In the genomic region with DNA sequence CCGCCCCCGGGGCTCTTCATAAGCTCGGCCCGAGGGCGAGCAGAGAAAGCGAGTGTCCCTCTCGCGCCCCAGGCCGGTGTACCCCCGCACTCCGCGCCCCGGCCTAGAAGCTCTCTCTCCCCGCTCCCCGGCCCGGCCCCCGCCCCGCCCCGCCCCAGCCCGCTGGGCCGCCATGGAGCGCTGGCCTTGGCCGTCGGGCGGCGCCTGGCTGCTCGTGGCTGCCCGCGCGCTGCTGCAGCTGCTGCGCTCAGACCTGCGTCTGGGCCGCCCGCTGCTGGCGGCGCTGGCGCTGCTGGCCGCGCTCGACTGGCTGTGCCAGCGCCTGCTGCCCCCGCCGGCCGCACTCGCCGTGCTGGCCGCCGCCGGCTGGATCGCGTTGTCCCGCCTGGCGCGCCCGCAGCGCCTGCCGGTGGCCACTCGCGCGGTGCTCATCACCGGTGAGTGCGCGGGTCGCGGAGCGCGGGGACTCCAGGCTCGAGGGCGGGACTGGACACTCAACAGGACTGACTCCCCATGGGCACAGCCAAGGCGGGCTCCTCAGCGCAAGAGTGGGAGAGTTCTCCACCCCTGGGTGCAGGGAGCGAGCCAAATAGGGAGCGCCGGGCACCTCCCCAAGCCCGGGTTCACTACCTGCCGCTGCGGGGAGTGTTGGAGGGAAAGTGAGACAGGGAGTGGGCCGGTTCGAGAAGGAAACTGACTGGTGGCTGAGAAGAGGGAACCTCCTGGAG, we compare ENCODE assay signal across 9 cellular contexts. TPM values are rescaled to one million over a fixed set of nuclear protein-coding genes. Genes with fewer than 3 reads are reported as not detected.
DNase-seq lines count a peak whose midpoint lies in the region; ATAC-seq and TF ChIP-seq lines count a peak whose summit lies in the region.
"Had no signal": no experiment of that assay in that cellular context is flagged by ENCODE, and none has a peak within 500 bp of the region (broad histone marks: within the 10 kb centered on the region; RNA-seq: fewer than 3 reads in every experiment).

A gene (plus strand): TSS at position 45 of the 728 bp plus-strand sequence. CDS start 128 bp downstream, at position 173.

- H3K27ac Mint-ChIP-seq in endothelial cell (ENCODE audit: unreplicated experiment) = no peak within 1 kb of the TSS

- peaks cover 43% of the 10 kb centered on the region for H3K4me1 ChIP-seq in HUES6 (ENCODE audit: control insufficient read depth, insufficient read depth, low read length)
- peaks cover 4% of the 10 kb centered on the region for H3K4me1 ChIP-seq in mesodermal cell (ENCODE audit: control insufficient read depth, insufficient read depth, low read length, poor library complexity, severe bottlenecking)
- peaks cover 56 to 81% of the 10 kb centered on the region in 2 donors for H3K4me1 ChIP-seq in thyroid gland

- peak in 1 of 2 donors; percentile 64 for TF ChIP-seq POLR2A in thyroid gland (IDR thresholded peaks at IDR 0.05)

- peaks cover 24% of the 10 kb centered on the region for H3K27me3 Mint-ChIP-seq in endothelial cell (ENCODE audit: unreplicated experiment)

- H3K9me3 Mint-ChIP-seq in endothelial cell (ENCODE audit: unreplicated experiment) = no peaks in the 10 kb centered on the region

- peak within 1 kb of the TSS; percentile 77 for H3K4me3 Mint-ChIP-seq in endothelial cell (ENCODE audit: unreplicated experiment)

- H3K36me3 Mint-ChIP-seq in endothelial cell (ENCODE audit: low read depth, unreplicated experiment) = peaks cover 3% of the 10 kb centered on the region

- H3K27ac ChIP-seq in HUES6 (ENCODE audit: low read depth, low read length) = no peak within 1 kb of the TSS
- no peak within 1 kb of the TSS for H3K27ac ChIP-seq in mesodermal cell (ENCODE audit: low read depth, low read length, severe bottlenecking)
- H3K27ac ChIP-seq in thyroid gland = peak within 1 kb of the TSS; percentile 87 to 91 (median 90)

- WGBS in mesodermal cell (ENCODE audit: insufficient coverage in 2 of 2), 2 experiments = 1 to 3% methylated on average over 47 to 58 of the region's 79 CpGs
- 1 to 3% methylated on average over 9 to 12 of the region's 79 CpGs for WGBS in thyroid gland, 2 donors

- peaks cover 28% of the 10 kb centered on the region for H3K4me1 Mint-ChIP-seq in endothelial cell (ENCODE audit: unreplicated experiment)

- H3K4me3 ChIP-seq in HUES6 (ENCODE audit: low read depth, low read length) (peak within 1 kb of the TSS; percentile 71), WI38 (ENCODE audit: low read depth, low read length) (peak within 1 kb of the TSS; percentile 33), mesodermal cell (ENCODE audit: extremely low read depth, insufficient read depth, low read length, poor library complexity, severe bottlenecking) (peak within 1 kb of the TSS; percentile 25), thyroid gland (replicated peaks in 1 of 3) (peak within 1 kb of the TSS in 1 of 3 donors; percentile 40)

- TF ChIP-seq CTCF in WI38 (IDR thresholded peaks at IDR 0.05; ENCODE audit: low read depth, low read length) = no peak
- no peak for TF ChIP-seq CTCF in endothelial cell (IDR thresholded peaks at IDR 0.05; ENCODE audit: unreplicated experiment)
- peak in 1 of 6 experiments; percentile 35 for TF ChIP-seq CTCF in thyroid gland (IDR thresholded peaks at IDR 0.05)

- peak; percentile 86 for DNase-seq in COR-L47 (lab: John Stamatoyannopoulos, UW)
- peak; percentile 54 for DNase-seq in endothelial cell (ENCODE audit: low spot score)
- peak; percentile 79 to 82 for DNase-seq in thyroid gland
- DNase-seq in dedifferentiated amniotic fluid mesenchymal stem cell (ENCODE audit: extremely low spot score) = no peak

- peaks cover 4% of the 10 kb centered on the region; the same call in 1 of the 2 replicates for H3K36me3 ChIP-seq in HUES6 (ENCODE audit: control insufficient read depth, insufficient read depth, low read length)
- no peaks in the 10 kb centered on the region for H3K36me3 ChIP-seq in mesodermal cell (ENCODE audit: control insufficient read depth, insufficient read depth, low read length)
- H3K36me3 ChIP-seq in thyroid gland = no peaks in the 10 kb centered on the region

- H3K9ac ChIP-seq in HUES6 (ENCODE audit: low read length) = peak within 1 kb of the TSS; percentile 47

- H3K27me3 ChIP-seq in HUES6 (ENCODE audit: control insufficient read depth, insufficient read depth, low read length) (peaks cover 32% of the 10 kb centered on the region), thyroid gland (no peaks in the 10 kb centered on the region)

- H3K9me3 ChIP-seq in HUES6 (ENCODE audit: control insufficient read depth, insufficient read depth, low read depth, low read length) = no peaks in the 10 kb centered on the region
- H3K9me3 ChIP-seq in mesodermal cell (ENCODE audit: control insufficient read depth, low read length) = no peaks in the 10 kb centered on the region
- no peaks in the 10 kb centered on the region for H3K9me3 ChIP-seq in thyroid gland

- no peak for ATAC-seq in GM18502 (IDR thresholded peaks at IDR 0.05; ENCODE audit: poor library complexity, unreplicated experiment)

- intact Hi-C loops in thyroid gland (cut with DNase I) = no loop called here

RNA-seq across cellular contexts. Expression of the gene that starts here (rescaled TPM):
- total RNA-seq in endothelial cell (ENCODE audit: unreplicated experiment) = 3.3 TPM
- 1.7 TPM for polyA plus RNA-seq in mesodermal cell (2013, experiment 1 of 2)
- 0.81 TPM for polyA plus RNA-seq in mesodermal cell (2013, experiment 2 of 2)
- 10 to 100 TPM in 2 of 4 donors, 1 to 10 TPM in 2; 4.6 to 11.9 (median 9.0) TPM for total RNA-seq in thyroid gland
- total RNA-seq: T-helper 1 cell treated with Interleukin-12 subunit alpha and Interleukin-12 subunit beta and Interleukin-4 antibody, amounts not matched to agents 30 ng/mL and 1 ng/mL, for 36 hours had no signal

Comparison
In these comparisons a context has a peak if more than half of its experiments do, and no peak if none do; other contexts are left out.
1. H3K27ac ChIP-seq: peak in thyroid gland (3 of 3); none in HUES6 (single experiment) and mesodermal cell (single experiment).